Comparison of ENCODE assay signal across 1 cellular context in the genomic region with DNA sequence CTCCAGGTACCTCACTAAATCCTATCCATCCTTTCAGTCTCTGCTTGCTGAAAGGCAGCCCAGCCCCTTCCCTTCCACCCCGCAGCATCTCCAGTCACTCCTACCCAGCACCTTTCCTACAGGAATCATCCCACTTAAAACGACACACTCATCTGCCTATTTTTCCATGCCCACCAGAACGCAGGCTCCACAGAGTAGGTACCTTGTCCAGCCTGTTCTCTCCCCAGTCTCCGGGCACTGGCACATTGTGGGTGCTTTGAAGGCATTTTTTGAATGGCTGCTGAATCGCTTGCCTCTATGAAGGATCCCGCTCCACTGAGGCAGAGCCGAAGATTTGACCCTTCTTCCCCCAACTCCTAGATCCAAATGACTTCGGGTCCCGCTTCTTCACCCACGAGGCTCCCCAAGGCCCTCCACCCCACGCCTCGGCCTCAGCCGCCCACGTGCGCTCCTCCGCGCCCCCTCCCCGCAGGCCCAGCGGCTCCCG.
TF ChIP-seq lines count a peak whose summit lies in the region.

No MANE protein-coding gene starts in this region.

TF ChIP-seq in H1, 55 proteins besides CTCF, POLR2A, EP300 and RAD21:
- no peak for TF ChIP-seq PHF8 (conservative IDR thresholded peaks at IDR 0.05; ENCODE audit: low read depth, low read length)
- TF ChIP-seq, protein P1, sequence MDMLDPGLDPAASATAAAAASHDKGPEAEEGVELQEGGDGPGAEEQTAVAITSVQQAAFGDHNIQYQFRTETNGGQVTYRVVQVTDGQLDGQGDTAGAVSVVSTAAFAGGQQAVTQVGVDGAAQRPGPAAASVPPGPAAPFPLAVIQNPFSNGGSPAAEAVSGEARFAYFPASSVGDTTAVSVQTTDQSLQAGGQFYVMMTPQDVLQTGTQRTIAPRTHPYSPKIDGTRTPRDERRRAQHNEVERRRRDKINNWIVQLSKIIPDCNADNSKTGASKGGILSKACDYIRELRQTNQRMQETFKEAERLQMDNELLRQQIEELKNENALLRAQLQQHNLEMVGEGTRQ (IDR thresholded peaks at IDR 0.05; ENCODE audit: low read length) = no peak
- TF ChIP-seq KDM4A (IDR thresholded peaks at IDR 0.05; ENCODE audit: low read depth, low read length, severe bottlenecking) = no peak
- peak; percentile 72 for TF ChIP-seq RNF2 (IDR thresholded peaks at IDR 0.05; ENCODE audit: borderline replicate concordance, low read depth, low read length, missing control alignments, poor library complexity, severe bottlenecking)
- no peak for TF ChIP-seq SAP30 (IDR thresholded peaks at IDR 0.05; ENCODE audit: insufficient read depth, insufficient replicate concordance, low read length)
- TF ChIP-seq EGR1 (IDR thresholded peaks at IDR 0.05; ENCODE audit: borderline replicate concordance, low read depth, low read length) = no peak
- peak; percentile 56 for TF ChIP-seq EZH2 (IDR thresholded peaks at IDR 0.05; ENCODE audit: low read depth, low read length, severe bottlenecking)
- no peak for TF ChIP-seq ZNF274 (IDR thresholded peaks at IDR 0.05; ENCODE audit: borderline replicate concordance, extremely low read depth, low read length)
- TF ChIP-seq CBX5 (IDR thresholded peaks at IDR 0.05; ENCODE audit: low read depth, low read length) = no peak
- no peak for TF ChIP-seq TCF12 (IDR thresholded peaks at IDR 0.05; ENCODE audit: low read depth, low read length)
- peak; percentile 17 for TF ChIP-seq ASH2L (IDR thresholded peaks at IDR 0.05; ENCODE audit: low read length)
TF ChIP-seq in H1: peak in this region for 3.
